In genomic region chr14:96816281-96816680, GRCh38 we compare ENCODE assay signal across 13 cellular contexts.
"Had no signal": no experiment of that assay in that cellular context is flagged by ENCODE, and none has a peak within 500 bp of the region (broad histone marks: within the 10 kb centered on the region; RNA-seq: fewer than 3 reads in every experiment).

No MANE protein-coding gene starts in this region.

- H3K36me3 ChIP-seq: esophagus squamous epithelium, right lobe of liver, transverse colon had no signal

- ATAC-seq: mucosa of descending colon; psoas muscle; right lobe of liver; stimulated activated naive B cell treated with anti-CD40 and anti-IgM and Interleukin-4, amounts not matched to agents 10 μg/mL and 1 μg/mL and 100 μg/mL, for 72 hours had no signal

- H3K4me3 ChIP-seq: esophagus squamous epithelium, mucosa of descending colon, psoas muscle, right lobe of liver, transverse colon had no signal

- H3K4me3 Mint-ChIP-seq: activated CD4-positive, alpha-beta memory T cell treated with anti-CD3 and anti-CD28 coated beads, Interleukin-2, amount 10 ng/mL, durations not matched to agents 7 days and 5 days; activated naive CD4-positive, alpha-beta T cell treated with anti-CD3 and anti-CD28 coated beads for 36 hours; natural killer cell treated with Interleukin-12 subunit alpha and Interleukin-12 subunit beta and Interleukin-15 and Interleukin-18, amount 100 ng/mL, for 72 hours; stimulated activated naive B cell treated with anti-CD40 and anti-IgM and Interleukin-4, amounts not matched to agents 10 μg/mL and 1 μg/mL and 100 μg/mL, for 72 hours had no signal

- H3K9me3 Mint-ChIP-seq: activated CD4-positive, alpha-beta memory T cell treated with anti-CD3 and anti-CD28 coated beads, Interleukin-2, amount 10 ng/mL, durations not matched to agents 7 days and 5 days; activated naive CD4-positive, alpha-beta T cell treated with anti-CD3 and anti-CD28 coated beads for 36 hours; natural killer cell treated with Interleukin-12 subunit alpha and Interleukin-12 subunit beta and Interleukin-15 and Interleukin-18, amount 100 ng/mL, for 72 hours; stimulated activated naive B cell treated with anti-CD40 and anti-IgM and Interleukin-4, amounts not matched to agents 10 μg/mL and 1 μg/mL and 100 μg/mL, for 72 hours had no signal

- H3K9me3 ChIP-seq: esophagus squamous epithelium, mucosa of descending colon, psoas muscle, right lobe of liver, transverse colon had no signal

- H3K27ac Mint-ChIP-seq: activated CD4-positive, alpha-beta memory T cell treated with anti-CD3 and anti-CD28 coated beads, Interleukin-2, amount 10 ng/mL, durations not matched to agents 7 days and 5 days; activated naive CD4-positive, alpha-beta T cell treated with anti-CD3 and anti-CD28 coated beads for 36 hours; natural killer cell treated with Interleukin-12 subunit alpha and Interleukin-12 subunit beta and Interleukin-15 and Interleukin-18, amount 100 ng/mL, for 72 hours; stimulated activated naive B cell treated with anti-CD40 and anti-IgM and Interleukin-4, amounts not matched to agents 10 μg/mL and 1 μg/mL and 100 μg/mL, for 72 hours had no signal

- H3K4me1 ChIP-seq: psoas muscle, right lobe of liver, transverse colon had no signal

- DNase-seq: activated CD4-positive, alpha-beta memory T cell treated with anti-CD3 and anti-CD28 coated beads, Interleukin-2, amount 10 ng/mL, durations not matched to agents 7 days and 5 days; activated CD4-positive, alpha-beta T cell treated with anti-CD3 and anti-CD28 coated beads for 1 hour; activated naive CD4-positive, alpha-beta T cell treated with anti-CD3 and anti-CD28 coated beads for 36 hours; esophagus squamous epithelium; foreskin fibroblast; mucosa of descending colon; psoas muscle; right lobe of liver; stimulated activated CD4-positive, alpha-beta T cell treated with anti-CD3 and anti-CD28 coated beads, Interleukin-1b, Interleukin-23, amount 100 ng/mL, for 48 hours; stimulated activated naive B cell treated with anti-CD40 and anti-IgM and Interleukin-4, amounts not matched to agents 10 μg/mL and 1 μg/mL and 100 μg/mL, for 72 hours; substantia nigra; transverse colon had no signal

- H3K27me3 ChIP-seq: esophagus squamous epithelium, right lobe of liver, transverse colon had no signal

- H3K27me3 Mint-ChIP-seq: activated CD4-positive, alpha-beta memory T cell treated with anti-CD3 and anti-CD28 coated beads, Interleukin-2, amount 10 ng/mL, durations not matched to agents 7 days and 5 days; natural killer cell treated with Interleukin-12 subunit alpha and Interleukin-12 subunit beta and Interleukin-15 and Interleukin-18, amount 100 ng/mL, for 72 hours; stimulated activated naive B cell treated with anti-CD40 and anti-IgM and Interleukin-4, amounts not matched to agents 10 μg/mL and 1 μg/mL and 100 μg/mL, for 72 hours had no signal

- H3K27ac ChIP-seq: esophagus squamous epithelium, psoas muscle, right lobe of liver, transverse colon had no signal
